1 cellular context compared by ENCODE assay signal in the genomic region with DNA sequence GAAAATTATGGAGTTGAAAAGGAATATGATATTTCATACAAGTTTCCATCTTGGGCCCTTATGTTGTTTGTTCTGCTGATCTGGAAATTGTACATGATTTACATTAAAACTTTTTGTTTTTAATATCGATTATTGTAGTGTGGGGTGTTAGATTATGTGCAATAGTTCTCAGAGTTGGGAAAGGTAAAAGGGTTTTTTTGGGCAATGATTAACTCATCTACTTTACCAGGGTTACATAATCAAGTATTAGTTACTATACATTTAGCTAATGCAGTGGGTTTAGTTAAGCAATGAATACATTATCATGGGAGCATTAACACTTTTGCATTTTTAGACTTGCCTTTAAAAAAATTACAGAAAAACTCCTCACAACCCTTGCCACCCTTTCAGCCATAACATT.
TF ChIP-seq lines count a peak whose summit lies in the region.

No MANE protein-coding gene starts in this region.

TF ChIP-seq in A549, 52 proteins besides CTCF, POLR2A, EP300 and RAD21 (continued from another document):
- TF ChIP-seq, protein P1, sequence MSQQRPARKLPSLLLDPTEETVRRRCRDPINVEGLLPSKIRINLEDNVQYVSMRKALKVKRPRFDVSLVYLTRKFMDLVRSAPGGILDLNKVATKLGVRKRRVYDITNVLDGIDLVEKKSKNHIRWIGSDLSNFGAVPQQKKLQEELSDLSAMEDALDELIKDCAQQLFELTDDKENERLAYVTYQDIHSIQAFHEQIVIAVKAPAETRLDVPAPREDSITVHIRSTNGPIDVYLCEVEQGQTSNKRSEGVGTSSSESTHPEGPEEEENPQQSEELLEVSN (IDR thresholded peaks at IDR 0.05; ENCODE audit: borderline replicate concordance, low read depth), result no peak
- TF ChIP-seq HOXB5 (CRISPR knock-in tag; IDR thresholded peaks at IDR 0.05), result no peak
- no peak for TF ChIP-seq POLR2AphosphoS2 (conservative IDR thresholded peaks at IDR 0.05; ENCODE audit: low read length)
- no peak for TF ChIP-seq MAZ (IDR thresholded peaks at IDR 0.05; ENCODE audit: borderline replicate concordance, low read depth, low read length)
- TF ChIP-seq NPAS2 (CRISPR knock-in tag; IDR thresholded peaks at IDR 0.05; ENCODE audit: borderline replicate concordance), result no peak
- no peak for TF ChIP-seq KDM5A (IDR thresholded peaks at IDR 0.05)
- TF ChIP-seq ZFP36 (IDR thresholded peaks at IDR 0.05; ENCODE audit: borderline replicate concordance, partially characterized antibody), result no peak
- TF ChIP-seq, protein P2, sequence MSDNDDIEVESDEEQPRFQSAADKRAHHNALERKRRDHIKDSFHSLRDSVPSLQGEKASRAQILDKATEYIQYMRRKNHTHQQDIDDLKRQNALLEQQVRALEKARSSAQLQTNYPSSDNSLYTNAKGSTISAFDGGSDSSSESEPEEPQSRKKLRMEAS (IDR thresholded peaks at IDR 0.05), result no peak
- TF ChIP-seq, protein P3, sequence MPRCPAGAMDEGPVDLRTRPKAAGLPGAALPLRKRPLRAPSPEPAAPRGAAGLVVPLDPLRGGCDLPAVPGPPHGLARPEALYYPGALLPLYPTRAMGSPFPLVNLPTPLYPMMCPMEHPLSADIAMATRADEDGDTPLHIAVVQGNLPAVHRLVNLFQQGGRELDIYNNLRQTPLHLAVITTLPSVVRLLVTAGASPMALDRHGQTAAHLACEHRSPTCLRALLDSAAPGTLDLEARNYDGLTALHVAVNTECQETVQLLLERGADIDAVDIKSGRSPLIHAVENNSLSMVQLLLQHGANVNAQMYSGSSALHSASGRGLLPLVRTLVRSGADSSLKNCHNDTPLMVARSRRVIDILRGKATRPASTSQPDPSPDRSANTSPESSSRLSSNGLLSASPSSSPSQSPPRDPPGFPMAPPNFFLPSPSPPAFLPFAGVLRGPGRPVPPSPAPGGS (IDR thresholded peaks at IDR 0.05), result no peak
- TF ChIP-seq RFX5 (IDR thresholded peaks at IDR 0.05), result no peak
- TF ChIP-seq HDAC2 (IDR thresholded peaks at IDR 0.05), result no peak
- TF ChIP-seq ESRRA (IDR thresholded peaks at IDR 0.05; ENCODE audit: borderline replicate concordance, low read length), result no peak
- no peak for TF ChIP-seq KDM1A (IDR thresholded peaks at IDR 0.05; ENCODE audit: low read depth)
- TF ChIP-seq BHLHE40 (IDR thresholded peaks at IDR 0.05; ENCODE audit: low read depth, low read length), result no peak
- TF ChIP-seq FOXS1 (CRISPR knock-in tag; IDR thresholded peaks at IDR 0.05), result no peak
